ENCODE assay signal across 24 cellular contexts in genomic region chr5:102890133-102890532, GRCh38.
"Had no signal": no experiment of that assay in that cellular context is flagged by ENCODE, and none has a peak within 500 bp of the region (broad histone marks: within the 10 kb centered on the region; RNA-seq: fewer than 3 reads in every experiment).

No MANE protein-coding gene starts in this region.

- DNase-seq: IMR-90, Karpas-422, KG1, MG63, NCI-H1092, NCI-H1105 treated with DMSO at 0.1 percent for 48 hours, NCI-H1436, NCI-H187, NCI-H2029, NCI-H2081 treated with DMSO at 0.1 percent for 48 hours, NCI-H2171, NCI-H226, NCI-H446, NCI-H510A, NCI-H524 treated with DMSO at 0.1 percent for 48 hours, NCI-H69, NCI-H774, Right ventricle myocardium superior, RPMI8226, SIG-M5 had no signal

- H3K4me3 ChIP-seq: MG63, SJSA1, SK-N-MC had no signal

- H3K27ac ChIP-seq: SJSA1, SK-N-MC had no signal

- H3K36me3 ChIP-seq: MG63 had no signal

- H3K9me3 ChIP-seq: MG63, SJSA1 had no signal

- FAIRE-seq: HepG2, RCC 7860 had no signal

- H3K27me3 ChIP-seq: MG63, SJSA1 had no signal

- ATAC-seq: HepG2 had no signal
